In the genomic region with DNA sequence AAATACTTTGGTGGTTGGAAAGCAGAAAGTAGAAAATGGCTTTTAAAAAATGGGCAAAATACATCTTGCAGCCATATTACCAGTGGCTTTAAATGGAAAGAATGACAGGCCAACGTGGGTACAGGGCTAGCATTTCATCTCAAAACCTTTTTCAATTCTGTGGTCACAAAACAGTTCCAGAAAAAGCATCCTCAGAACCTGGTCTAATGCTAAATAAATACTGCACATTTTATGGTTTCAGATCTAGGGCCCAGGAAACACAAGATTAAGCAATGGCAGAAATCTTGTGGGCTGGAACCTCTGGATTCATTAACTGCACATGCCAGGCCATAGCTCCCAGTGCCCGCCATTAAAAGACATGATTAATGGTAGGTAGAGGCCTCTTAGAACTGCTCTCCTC, we compare ENCODE assay signal across 19 cellular contexts.
DNase-seq lines count a peak whose midpoint lies in the region; ATAC-seq and TF ChIP-seq lines count a peak whose summit lies in the region.
"Had no signal": no experiment of that assay in that cellular context is flagged by ENCODE, and none has a peak within 500 bp of the region (broad histone marks: within the 10 kb centered on the region; RNA-seq: fewer than 3 reads in every experiment).

No MANE protein-coding gene starts in this region.

- no peak overlapping the region for H3K56ac ChIP-seq in mesendoderm (ENCODE audit: low read length)

- no peak for TF ChIP-seq CTCF in AG10803 (conservative IDR thresholded peaks at IDR 0.05; ENCODE audit: low read length)
- TF ChIP-seq CTCF in osteoblast (IDR thresholded peaks at IDR 0.05; ENCODE audit: extremely low read depth, low read depth, low read length), result no peak
- TF ChIP-seq CTCF in vagina (IDR thresholded peaks at IDR 0.05), result no peak

- ATAC-seq in left cardiac atrium (no peak), GM21381 (IDR thresholded peaks at IDR 0.05; ENCODE audit: unreplicated experiment) (no peak)
- ATAC-seq: A549 had no signal

- no peak overlapping the region for H3K9ac ChIP-seq in mesendoderm (ENCODE audit: low read length)
- H3K9ac ChIP-seq: GM23248 had no signal

- no peak overlapping the region for H3K4me3 ChIP-seq in AG10803 (ENCODE audit: low read length)
- no peak overlapping the region for H3K4me3 ChIP-seq in mesendoderm (ENCODE audit: low read length)
- H3K4me3 ChIP-seq in osteoblast (ENCODE audit: insufficient read depth, low read length), result no peak overlapping the region
- H3K4me3 ChIP-seq in vagina, result no peak overlapping the region
- H3K4me3 ChIP-seq: A549, GM23248 had no signal

- H2BK120ac ChIP-seq in mesendoderm (ENCODE audit: low read depth, low read length), result no peak overlapping the region

- H3K4ac ChIP-seq in mesendoderm (ENCODE audit: low read depth, low read length), result no peak overlapping the region

- H2AFZ ChIP-seq in osteoblast (ENCODE audit: low read length), result peak overlapping the region; percentile 57
- H2AFZ ChIP-seq: GM23248 had no signal

- no CpG with 5 or more reads among the region's 2 CpGs for WGBS in mesendoderm (ENCODE audit: extremely low coverage, insufficient coverage, low lambda C conversion rate)

- H3K36me3 ChIP-seq in mesendoderm (ENCODE audit: control insufficient read depth, insufficient read depth, low read length) (no peaks in the 10 kb centered on the region), osteoblast (ENCODE audit: insufficient read depth, low read length) (no peaks in the 10 kb centered on the region), vagina (no peaks in the 10 kb centered on the region)

- no peaks in the 10 kb centered on the region for H3K27me3 ChIP-seq in mesendoderm (ENCODE audit: insufficient read depth, low read length, poor library complexity)
- no peaks in the 10 kb centered on the region for H3K27me3 ChIP-seq in osteoblast (ENCODE audit: insufficient read depth, low read length)
- no peaks in the 10 kb centered on the region for H3K27me3 ChIP-seq in vagina

- no peak overlapping the region for H3K27ac ChIP-seq in mesendoderm (ENCODE audit: low read depth, low read length)
- H3K27ac ChIP-seq in osteoblast (ENCODE audit: low read depth, low read length), result no peak overlapping the region
- no peak overlapping the region for H3K27ac ChIP-seq in vagina
- H3K27ac ChIP-seq: A549, GM23248 had no signal

- H2BK5ac ChIP-seq in mesendoderm (ENCODE audit: low read length), result no peak overlapping the region

- no peak overlapping the region for H3K23ac ChIP-seq in mesendoderm (ENCODE audit: low read length)

- H3K4me2 ChIP-seq in mesendoderm (ENCODE audit: low read length), result no peak overlapping the region
- no peak overlapping the region for H3K4me2 ChIP-seq in osteoblast (ENCODE audit: insufficient read depth, low read length)
- H3K4me2 ChIP-seq: A549 had no signal

- no peaks in the 10 kb centered on the region for H3K4me1 ChIP-seq in mesendoderm (ENCODE audit: control insufficient read depth, low read depth, low read length)
- peaks cover 14% of the 10 kb centered on the region for H3K4me1 ChIP-seq in osteoblast (ENCODE audit: insufficient read depth, low read length)
- H3K4me1 ChIP-seq in vagina, result no peaks in the 10 kb centered on the region
- H3K4me1 ChIP-seq: A549 had no signal

- H2BK15ac ChIP-seq in mesendoderm (replicated peaks; ENCODE audit: low read depth), result no peak overlapping the region

- no peak overlapping the region for H4K5ac ChIP-seq in mesendoderm (ENCODE audit: low read length)

- intact Hi-C loops in vagina (cut with DNase I) (no loop called here), left cardiac atrium (cut with DNase I) (no loop called here)

- H3K9me3 ChIP-seq in osteoblast (ENCODE audit: low read depth, low read length) (no peaks in the 10 kb centered on the region), vagina (no peaks in the 10 kb centered on the region)
- H3K9me3 ChIP-seq: A549 had no signal

- DNase-seq in AG10803 (ENCODE audit: low read depth) (peak; percentile 82), M059J (ENCODE audit: low read depth) (peak; percentile 31), mesendoderm (no peak), osteoblast (ENCODE audit: insufficient read length, low spot score, missing footprints) (no peak), RKO (ENCODE audit: low spot score) (no peak), vagina (ENCODE audit: extremely low spot score in 2 of 2) (no peak), left cardiac atrium (no peak)
- DNase-seq: 8988T; ACHN; C1 segment of cervical spinal cord; CD4-positive, alpha-beta memory T cell; DMS 273 treated with DMSO at 0.1 percent for 48 hours; DMS79; GF-D8; GM23248; H7; HCEC 1CT had no signal

- peak overlapping the region; percentile 5 for H4K8ac ChIP-seq in mesendoderm (ENCODE audit: low read depth, low read length)

- H3K79me1 ChIP-seq in mesendoderm (ENCODE audit: low read length), result no peaks in the 10 kb centered on the region

- H3K18ac ChIP-seq in mesendoderm (ENCODE audit: low read length), result no peak overlapping the region

- no peak overlapping the region for H2AK5ac ChIP-seq in mesendoderm (ENCODE audit: low read length)

- no peak for TF ChIP-seq POLR2A in vagina (IDR thresholded peaks at IDR 0.05)

- H3K79me2 ChIP-seq in mesendoderm (ENCODE audit: control insufficient read depth, insufficient read depth, low read length), result no peaks in the 10 kb centered on the region
- no peaks in the 10 kb centered on the region for H3K79me2 ChIP-seq in osteoblast (ENCODE audit: insufficient read depth, low read length)

- H4K20me1 ChIP-seq in osteoblast (ENCODE audit: insufficient read depth, low read length), result no peaks in the 10 kb centered on the region

Comparison
In these comparisons a context has a peak if more than half of its experiments do, and no peak if none do; other contexts are left out.
1. DNase-seq: peak in AG10803 (single experiment) and M059J (single experiment); none in mesendoderm (single experiment), osteoblast (single experiment), RKO (single experiment), vagina (0 of 2) and left cardiac atrium (single experiment).